15 cellular contexts compared by ENCODE assay signal in genomic region chr20:40111282-40111681, GRCh38.
DNase-seq lines count a peak whose midpoint lies in the region; ATAC-seq and TF ChIP-seq lines count a peak whose summit lies in the region.
"Had no signal": no experiment of that assay in that cellular context is flagged by ENCODE, and none has a peak within 500 bp of the region (broad histone marks: within the 10 kb centered on the region; RNA-seq: fewer than 3 reads in every experiment).

No MANE protein-coding gene starts in this region.

- DNase-seq in M059J (ENCODE audit: low read depth) (peak; percentile 46), NCI-H82 treated with DMSO at 0.1 percent for 48 hours (lab: John Stamatoyannopoulos, UW; ENCODE audit: unreplicated experiment) (peak; percentile 7), omental fat pad (ENCODE audit: low spot score) (no peak)
- DNase-seq in activated naive CD4-positive, alpha-beta T cell (lab: John Stamatoyannopoulos, UW): no peak
- DNase-seq: AML-193; Caco-2; CD4-positive, alpha-beta T cell; HFFc6; KBM-7 had no signal

- TF ChIP-seq CTCF in omental fat pad (IDR thresholded peaks at IDR 0.05): no peak

- ATAC-seq in omental fat pad (ENCODE audit: low FRiP score) (peak; percentile 50), HG02763 (IDR thresholded peaks at IDR 0.05; ENCODE audit: unreplicated experiment) (no peak), HG03280 (IDR thresholded peaks at IDR 0.05; ENCODE audit: unreplicated experiment) (no peak), HG03520 (IDR thresholded peaks at IDR 0.05; ENCODE audit: unreplicated experiment) (no peak)
- ATAC-seq: GM23338, HCT116, HepG2 had no signal

Comparison
In these comparisons a context has a peak if more than half of its experiments do, and no peak if none do; other contexts are left out.
1. DNase-seq: peak in M059J (single experiment) and NCI-H82 treated with DMSO at 0.1 percent for 48 hours (single experiment); none in omental fat pad (single experiment) and activated naive CD4-positive, alpha-beta T cell (0 of 4).